In genomic region chr1:38873027-38873969, GRCh38 we compare ENCODE assay signal across 1 cellular context.
TF ChIP-seq lines count a peak whose summit lies in the region.

MYCBP (minus strand) TSS chr1:38873348; CDS start chr1:38873305, 43 bp downstream.

TF ChIP-seq in HepG2, 621 proteins besides CTCF, POLR2A, EP300 and RAD21 (continued from another document and continues in another):
- no peak for TF ChIP-seq AFF4 (CRISPR knock-in tag; IDR thresholded peaks at IDR 0.05)
- 0 out of 2 replicates have a peak, but pooled peaks have one; percentile 19 for TF ChIP-seq MED1 (CRISPR knock-in tag; IDR thresholded peaks at IDR 0.05)
- TF ChIP-seq ZSCAN5A (CRISPR knock-in tag; IDR thresholded peaks at IDR 0.05; ENCODE audit: borderline replicate concordance): 0 out of 2 replicates have a peak, but pooled peaks have one; percentile 43
- peak; percentile 35; the same call in 1 of the 2 replicates for TF ChIP-seq MYC (CRISPR knock-in tag; IDR thresholded peaks at IDR 0.05; ENCODE audit: borderline replicate concordance)
- TF ChIP-seq ATF7 (IDR thresholded peaks at IDR 0.05): no peak
- no peak for TF ChIP-seq ATF7 (CRISPR knock-in tag; IDR thresholded peaks at IDR 0.05)
- TF ChIP-seq MXD3 (CRISPR knock-in tag; IDR thresholded peaks at IDR 0.05): peak; percentile 76
- TF ChIP-seq SAFB2 (CRISPR knock-in tag; IDR thresholded peaks at IDR 0.05; ENCODE audit: borderline replicate concordance, low read depth): peak; percentile 80; the same call in 1 of the 2 replicates
- TF ChIP-seq ZKSCAN8 (CRISPR knock-in tag; IDR thresholded peaks at IDR 0.05; ENCODE audit: borderline replicate concordance): peak; percentile 19; the same call in 1 of the 2 replicates
- TF ChIP-seq ZNF781 (CRISPR knock-in tag; IDR thresholded peaks at IDR 0.05; ENCODE audit: borderline replicate concordance, not compliant biosample characterization): peak; percentile 30
- peak; percentile 6; the same call in 1 of the 2 replicates for TF ChIP-seq BHLHE40 (IDR thresholded peaks at IDR 0.05; ENCODE audit: low read length)
- TF ChIP-seq HDAC1 (CRISPR knock-in tag; IDR thresholded peaks at IDR 0.05): peak; percentile 82
- peak; percentile 59; the same call in 1 of the 2 replicates for TF ChIP-seq SMAD3 (CRISPR knock-in tag; IDR thresholded peaks at IDR 0.05)
- TF ChIP-seq POGK (CRISPR knock-in tag; conservative IDR thresholded peaks at IDR 0.05): peak; percentile 63; the same call in 1 of the 2 replicates
- peak; percentile 77 for TF ChIP-seq PHF8 (CRISPR knock-in tag; IDR thresholded peaks at IDR 0.05)
- no peak for TF ChIP-seq ZNF792 (CRISPR knock-in tag; IDR thresholded peaks at IDR 0.05)
- peak; percentile 48 for TF ChIP-seq PATZ1 (CRISPR knock-in tag; IDR thresholded peaks at IDR 0.05)
- peak; percentile 22; the same call in 1 of the 2 replicates for TF ChIP-seq ZNF768 (CRISPR knock-in tag; IDR thresholded peaks at IDR 0.05)
- TF ChIP-seq ZNF614 (CRISPR knock-in tag; IDR thresholded peaks at IDR 0.05; ENCODE audit: borderline replicate concordance): 0 out of 2 replicates have a peak, but pooled peaks have one; percentile 39
- TF ChIP-seq DNMT1 (CRISPR knock-in tag; IDR thresholded peaks at IDR 0.05): 0 out of 2 replicates have a peak, but pooled peaks have one; percentile 77
- TF ChIP-seq HNF4G (IDR thresholded peaks at IDR 0.05; ENCODE audit: borderline replicate concordance, low read depth, low read length): no peak
- TF ChIP-seq HNF4G (CRISPR knock-in tag; IDR thresholded peaks at IDR 0.05; ENCODE audit: borderline replicate concordance, low read depth): 0 out of 2 replicates have a peak, but pooled peaks have one; percentile 39
- TF ChIP-seq ZNF317 (CRISPR knock-in tag; IDR thresholded peaks at IDR 0.05): peak; percentile 53; the same call in 1 of the 2 replicates
- peak; percentile 60; the same call in 1 of the 2 replicates for TF ChIP-seq REPIN1 (CRISPR knock-in tag; IDR thresholded peaks at IDR 0.05; ENCODE audit: borderline replicate concordance, low read depth)
- TF ChIP-seq TARDBP (CRISPR knock-in tag; IDR thresholded peaks at IDR 0.05): peak; percentile 38
- TF ChIP-seq AKAP8 (CRISPR knock-in tag; IDR thresholded peaks at IDR 0.05): peak; percentile 82
- TF ChIP-seq BRCA1 (CRISPR knock-in tag; IDR thresholded peaks at IDR 0.05): peak; percentile 38; the same call in 1 of the 2 replicates
- TF ChIP-seq IRF9 (CRISPR knock-in tag; IDR thresholded peaks at IDR 0.05; ENCODE audit: borderline replicate concordance): peak; percentile 59; the same call in 1 of the 2 replicates
- TF ChIP-seq ZNF280B (CRISPR knock-in tag; IDR thresholded peaks at IDR 0.05; ENCODE audit: borderline replicate concordance): peak; percentile 44; the same call in 1 of the 2 replicates
- peak; percentile 56; the same call in 1 of the 2 replicates for TF ChIP-seq ETV5 (CRISPR knock-in tag; IDR thresholded peaks at IDR 0.05; ENCODE audit: borderline replicate concordance)
- 0 out of 2 replicates have a peak, but pooled peaks have one; percentile 71 for TF ChIP-seq PREB (CRISPR knock-in tag; IDR thresholded peaks at IDR 0.05)
- peak; percentile 50; the same call in 1 of the 2 replicates for TF ChIP-seq CREM (IDR thresholded peaks at IDR 0.05)
- no peak for TF ChIP-seq CREM (CRISPR knock-in tag; IDR thresholded peaks at IDR 0.05)
- peak; percentile 18; the same call in 1 of the 2 replicates for TF ChIP-seq ZNF772 (CRISPR knock-in tag; IDR thresholded peaks at IDR 0.05)
- peak; percentile 21; the same call in 1 of the 2 replicates for TF ChIP-seq ZBTB43 (CRISPR knock-in tag; conservative IDR thresholded peaks at IDR 0.05)
- TF ChIP-seq THAP11 (CRISPR knock-in tag; IDR thresholded peaks at IDR 0.05): peak; percentile 88
- TF ChIP-seq ZNF605 (CRISPR knock-in tag; IDR thresholded peaks at IDR 0.05): peak; percentile 79
- TF ChIP-seq KDM2A (CRISPR knock-in tag; IDR thresholded peaks at IDR 0.05; ENCODE audit: borderline replicate concordance, low read depth): peak; percentile 96
- peak; percentile 31; the same call in 1 of the 2 replicates for TF ChIP-seq RFXANK (CRISPR knock-in tag; IDR thresholded peaks at IDR 0.05)
- no peak for TF ChIP-seq ATM (IDR thresholded peaks at IDR 0.05; ENCODE audit: borderline replicate concordance)
- peak; percentile 16; the same call in 1 of the 2 replicates for TF ChIP-seq KDM4B (CRISPR knock-in tag; IDR thresholded peaks at IDR 0.05)
- TF ChIP-seq KDM5A (IDR thresholded peaks at IDR 0.05; ENCODE audit: borderline replicate concordance, low read length): peak; percentile 68
- TF ChIP-seq NAIF1 (CRISPR knock-in tag; IDR thresholded peaks at IDR 0.05; ENCODE audit: borderline replicate concordance): peak; percentile 96
- TF ChIP-seq RFXAP (CRISPR knock-in tag; IDR thresholded peaks at IDR 0.05; ENCODE audit: borderline replicate concordance): peak; percentile 76; the same call in 1 of the 2 replicates
- peak; percentile 91 for TF ChIP-seq SP2 (CRISPR knock-in tag; IDR thresholded peaks at IDR 0.05)
- TF ChIP-seq ZFX (CRISPR knock-in tag; IDR thresholded peaks at IDR 0.05; ENCODE audit: low read depth): peak; percentile 67
- peak; percentile 85; the same call in 1 of the 2 replicates for TF ChIP-seq ZNF724P (CRISPR knock-in tag; IDR thresholded peaks at IDR 0.05; ENCODE audit: borderline replicate concordance)
- no peak for TF ChIP-seq DDIT3 (CRISPR knock-in tag; IDR thresholded peaks at IDR 0.05)
